30 cellular contexts compared by ENCODE assay signal in genomic region chr2:121043061-121043826, GRCh38.
"Had no signal": no experiment of that assay in that cellular context is flagged by ENCODE, and none has a peak within 500 bp of the region (broad histone marks: within the 10 kb centered on the region; RNA-seq: fewer than 3 reads in every experiment).

No MANE protein-coding gene starts in this region.

- H3K4me1 ChIP-seq: foreskin keratinocyte, gastrocnemius medialis, heart left ventricle had no signal

- DNase-seq: activated CD4-positive, alpha-beta memory T cell treated with anti-CD3 and anti-CD28 coated beads, Interleukin-2, amount 10 ng/mL, durations not matched to agents 7 days and 5 days; activated CD4-positive, alpha-beta T cell treated with anti-CD3 and anti-CD28 coated beads for 36 hours; activated CD4-positive, alpha-beta T cell treated with anti-CD3 and anti-CD28 coated beads, Interleukin-2, amount 10 ng/mL, durations not matched to agents 7 days and 5 days; activated CD4-positive, alpha-beta T cell treated with anti-CD3 and anti-CD28 coated beads, Interleukin-2, amount 50 U/mL, for 4 hours; activated CD4-positive, CD25-positive, alpha-beta regulatory T cell; activated CD4-positive, CD25-positive, alpha-beta regulatory T cell treated with anti-CD3 and anti-CD28 coated beads, Interleukin-2, amount 50 U/mL, for 72 hours; activated CD8-positive, alpha-beta memory T cell treated with anti-CD3 and anti-CD28 coated beads, Interleukin-2, amount 50 U/mL, for 48 hours; activated gamma-delta T cell; activated naive CD4-positive, alpha-beta T cell; activated naive CD4-positive, alpha-beta T cell treated with anti-CD3 and anti-CD28 coated beads, Interleukin-2, amount 10 ng/mL, durations not matched to agents 7 days and 5 days; activated naive CD8-positive, alpha-beta T cell treated with anti-CD3 and anti-CD28 coated beads, Interleukin-2, amount 10 ng/mL, durations not matched to agents 7 days and 5 days; activated T-cell treated with anti-CD3 and anti-CD28 coated beads for 4 hours; activated T-cell treated with anti-CD3 and anti-CD28 coated beads, Interleukin-2, amount 50 U/mL, for 24 hours; activated T-cell treated with anti-CD3 and anti-CD28 coated beads, Interleukin-2, amount 50 U/mL, for 72 hours; brain microvascular endothelial cell; caudate nucleus; cortex of kidney; dermis blood vessel endothelial cell; effector CD4-positive, alpha-beta T cell; effector memory CD8-positive, alpha-beta T cell; erythroblast; foreskin keratinocyte; gastrocnemius medialis; glutamatergic neuron; heart left ventricle had no signal

- H3K27me3 ChIP-seq: ascending aorta, esophagus muscularis mucosa, gastrocnemius medialis, heart left ventricle had no signal

- H3K4me1 Mint-ChIP-seq: activated CD4-positive, alpha-beta memory T cell treated with anti-CD3 and anti-CD28 coated beads, Interleukin-2, amount 10 ng/mL, durations not matched to agents 7 days and 5 days; activated CD4-positive, alpha-beta T cell treated with anti-CD3 and anti-CD28 coated beads for 36 hours; activated CD4-positive, alpha-beta T cell treated with anti-CD3 and anti-CD28 coated beads, Interleukin-2, amount 10 ng/mL, durations not matched to agents 7 days and 5 days; activated naive CD4-positive, alpha-beta T cell treated with anti-CD3 and anti-CD28 coated beads, Interleukin-2, amount 10 ng/mL, durations not matched to agents 7 days and 5 days; activated naive CD8-positive, alpha-beta T cell treated with anti-CD3 and anti-CD28 coated beads, Interleukin-2, amount 10 ng/mL, durations not matched to agents 7 days and 5 days had no signal

- ATAC-seq: activated CD4-positive, alpha-beta T cell treated with anti-CD3 and anti-CD28 coated beads for 36 hours; activated naive CD4-positive, alpha-beta T cell treated with anti-CD3 and anti-CD28 coated beads, Interleukin-2, amount 50 U/mL, for 72 hours; activated T-cell treated with anti-CD3 and anti-CD28 coated beads, Interleukin-2, amount 50 U/mL, for 72 hours; effector memory CD8-positive, alpha-beta T cell; foreskin keratinocyte; gastrocnemius medialis; heart left ventricle had no signal

- H3K4me3 ChIP-seq: ascending aorta, esophagus muscularis mucosa, gastrocnemius medialis, heart left ventricle had no signal

- H3K27me3 Mint-ChIP-seq: activated CD4-positive, alpha-beta memory T cell treated with anti-CD3 and anti-CD28 coated beads, Interleukin-2, amount 10 ng/mL, durations not matched to agents 7 days and 5 days; activated CD4-positive, alpha-beta T cell treated with anti-CD3 and anti-CD28 coated beads for 36 hours; activated CD4-positive, alpha-beta T cell treated with anti-CD3 and anti-CD28 coated beads, Interleukin-2, amount 10 ng/mL, durations not matched to agents 7 days and 5 days; activated naive CD4-positive, alpha-beta T cell treated with anti-CD3 and anti-CD28 coated beads, Interleukin-2, amount 10 ng/mL, durations not matched to agents 7 days and 5 days; activated naive CD8-positive, alpha-beta T cell treated with anti-CD3 and anti-CD28 coated beads, Interleukin-2, amount 10 ng/mL, durations not matched to agents 7 days and 5 days; activated T-cell treated with anti-CD3 and anti-CD28 coated beads, Interleukin-2, amount 50 U/mL, for 24 hours had no signal

- H3K9me3 Mint-ChIP-seq: activated CD4-positive, alpha-beta memory T cell treated with anti-CD3 and anti-CD28 coated beads, Interleukin-2, amount 10 ng/mL, durations not matched to agents 7 days and 5 days; activated CD4-positive, alpha-beta T cell treated with anti-CD3 and anti-CD28 coated beads, Interleukin-2, amount 10 ng/mL, durations not matched to agents 7 days and 5 days; activated naive CD4-positive, alpha-beta T cell treated with anti-CD3 and anti-CD28 coated beads, Interleukin-2, amount 10 ng/mL, durations not matched to agents 7 days and 5 days; activated naive CD4-positive, alpha-beta T cell treated with anti-CD3 and anti-CD28 coated beads, Interleukin-2, amount 50 U/mL, for 72 hours; activated naive CD8-positive, alpha-beta T cell treated with anti-CD3 and anti-CD28 coated beads, Interleukin-2, amount 10 ng/mL, durations not matched to agents 7 days and 5 days; activated T-cell treated with anti-CD3 and anti-CD28 coated beads, Interleukin-2, amount 50 U/mL, for 24 hours; activated T-cell treated with anti-CD3 and anti-CD28 coated beads, Interleukin-2, amount 50 U/mL, for 72 hours; effector memory CD8-positive, alpha-beta T cell; T-helper 1 cell treated with Interleukin-12 subunit alpha and Interleukin-12 subunit beta and Interleukin-4 antibody, amounts not matched to agents 30 μg/mL and 1 μg/mL, for 36 hours; T-helper 2 cell treated with Interferon-gamma antibody and Interleukin-4, amounts not matched to agents 5 μg/mL and 100 μg/mL, for 36 hours had no signal

- H3K27ac Mint-ChIP-seq: activated CD4-positive, alpha-beta memory T cell treated with anti-CD3 and anti-CD28 coated beads, Interleukin-2, amount 10 ng/mL, durations not matched to agents 7 days and 5 days; activated CD4-positive, alpha-beta T cell treated with anti-CD3 and anti-CD28 coated beads for 36 hours; activated CD4-positive, alpha-beta T cell treated with anti-CD3 and anti-CD28 coated beads, Interleukin-2, amount 10 ng/mL, durations not matched to agents 7 days and 5 days; activated naive CD4-positive, alpha-beta T cell treated with anti-CD3 and anti-CD28 coated beads, Interleukin-2, amount 10 ng/mL, durations not matched to agents 7 days and 5 days; activated naive CD4-positive, alpha-beta T cell treated with anti-CD3 and anti-CD28 coated beads, Interleukin-2, amount 50 U/mL, for 72 hours; activated naive CD8-positive, alpha-beta T cell treated with anti-CD3 and anti-CD28 coated beads, Interleukin-2, amount 10 ng/mL, durations not matched to agents 7 days and 5 days; activated T-cell treated with anti-CD3 and anti-CD28 coated beads, Interleukin-2, amount 50 U/mL, for 24 hours; activated T-cell treated with anti-CD3 and anti-CD28 coated beads, Interleukin-2, amount 50 U/mL, for 72 hours; effector memory CD8-positive, alpha-beta T cell; T-helper 1 cell treated with Interleukin-12 subunit alpha and Interleukin-12 subunit beta and Interleukin-4 antibody, amounts not matched to agents 30 μg/mL and 1 μg/mL, for 36 hours; T-helper 2 cell treated with Interferon-gamma antibody and Interleukin-4, amounts not matched to agents 5 μg/mL and 100 μg/mL, for 36 hours had no signal

- H3K36me3 ChIP-seq: ascending aorta, brain microvascular endothelial cell, esophagus muscularis mucosa, gastrocnemius medialis, heart left ventricle had no signal

- H3K27ac ChIP-seq: ascending aorta, brain microvascular endothelial cell, esophagus muscularis mucosa, foreskin keratinocyte, gastrocnemius medialis, heart left ventricle had no signal

- H3K36me3 Mint-ChIP-seq: activated naive CD4-positive, alpha-beta T cell treated with anti-CD3 and anti-CD28 coated beads, Interleukin-2, amount 10 ng/mL, durations not matched to agents 7 days and 5 days; activated naive CD4-positive, alpha-beta T cell treated with anti-CD3 and anti-CD28 coated beads, Interleukin-2, amount 50 U/mL, for 72 hours; activated naive CD8-positive, alpha-beta T cell treated with anti-CD3 and anti-CD28 coated beads, Interleukin-2, amount 10 ng/mL, durations not matched to agents 7 days and 5 days had no signal

- H3K9me3 ChIP-seq: ascending aorta, gastrocnemius medialis had no signal

- H3K4me3 Mint-ChIP-seq: activated CD4-positive, alpha-beta memory T cell treated with anti-CD3 and anti-CD28 coated beads, Interleukin-2, amount 10 ng/mL, durations not matched to agents 7 days and 5 days; activated CD4-positive, alpha-beta T cell treated with anti-CD3 and anti-CD28 coated beads for 36 hours; activated CD4-positive, alpha-beta T cell treated with anti-CD3 and anti-CD28 coated beads, Interleukin-2, amount 10 ng/mL, durations not matched to agents 7 days and 5 days; activated naive CD4-positive, alpha-beta T cell treated with anti-CD3 and anti-CD28 coated beads, Interleukin-2, amount 10 ng/mL, durations not matched to agents 7 days and 5 days; activated naive CD8-positive, alpha-beta T cell treated with anti-CD3 and anti-CD28 coated beads, Interleukin-2, amount 10 ng/mL, durations not matched to agents 7 days and 5 days; activated T-cell treated with anti-CD3 and anti-CD28 coated beads, Interleukin-2, amount 50 U/mL, for 24 hours; activated T-cell treated with anti-CD3 and anti-CD28 coated beads, Interleukin-2, amount 50 U/mL, for 72 hours; effector memory CD8-positive, alpha-beta T cell; T-helper 1 cell treated with Interleukin-12 subunit alpha and Interleukin-12 subunit beta and Interleukin-4 antibody, amounts not matched to agents 30 μg/mL and 1 μg/mL, for 36 hours; T-helper 2 cell treated with Interferon-gamma antibody and Interleukin-4, amounts not matched to agents 5 μg/mL and 100 μg/mL, for 36 hours had no signal
